In genomic region chr12:106135781-106136180, GRCh38 we compare ENCODE assay signal across 9 cellular contexts.
DNase-seq lines count a peak whose midpoint lies in the region; TF ChIP-seq lines count a peak whose summit lies in the region.
"Had no signal": no experiment of that assay in that cellular context is flagged by ENCODE, and none has a peak within 500 bp of the region (broad histone marks: within the 10 kb centered on the region; RNA-seq: fewer than 3 reads in every experiment).

No MANE protein-coding gene starts in this region.

- H3K4me3 ChIP-seq in iPS-11a (ENCODE audit: low read depth, low read length) = peak overlapping the region; percentile 10
- peak overlapping the region in 6 of 7 experiments; percentile 38 to 77 (median 63) for H3K4me3 ChIP-seq in skin epidermis
- H3K4me3 ChIP-seq: MG63 had no signal

- H3K27ac ChIP-seq in angular gyrus (ENCODE audit: low read depth, low read length) (peak overlapping the region; percentile 75), skin epidermis (peak overlapping the region in 14 of 21 experiments; percentile 20 to 98 (median 88))

- DNase-seq in HCEC 1CT (peak; percentile 9), HEK293T (ENCODE audit: extremely low spot score) (no peak)
- DNase-seq in activated T-cell treated with anti-CD3 and anti-CD28 coated beads, Interleukin-2, amount 50 U/mL, for 1 hour = no peak
- no peak for DNase-seq in activated effector memory CD4-positive, alpha-beta T cell treated with anti-CD3 and anti-CD28 coated beads, Interleukin-2, amount 50 U/mL, for 16 hours
- DNase-seq in activated CD4-positive, alpha-beta T cell treated with anti-CD3 and anti-CD28 coated beads for 4 hours = no peak

- CTCF ChIA-PET in HEK293T (lab: Yijun Ruan, JAX) = interaction anchor here (0.6 to 1.5 kb wide), 6 partner anchors 12 to 771 kb away, joined by 3 to 6 read pairs (median 3); no protein-coding TSS in a partner anchor

- POLR2A ChIA-PET in HEK293T (lab: Yijun Ruan, JAX) = no interaction called here

TF ChIP-seq in HEK293T, 16 proteins besides CTCF, POLR2A, EP300 and RAD21:
- TF ChIP-seq PKNOX1 (IDR thresholded peaks at IDR 0.05) (no peak), BHLHE40 (IDR thresholded peaks at IDR 0.05; ENCODE audit: borderline replicate concordance) (no peak), SP1 (IDR thresholded peaks at IDR 0.05) (no peak), FOXA1 (IDR thresholded peaks at IDR 0.05) (no peak), SUZ12 (IDR thresholded peaks at IDR 0.05) (no peak), FOXK2 (IDR thresholded peaks at IDR 0.05) (no peak), CTBP1 (IDR thresholded peaks at IDR 0.05; ENCODE audit: borderline replicate concordance) (no peak), LEF1 (IDR thresholded peaks at IDR 0.05; ENCODE audit: borderline replicate concordance) (no peak), L3MBTL2 (conservative IDR thresholded peaks at IDR 0.05) (no peak), HDGF (IDR thresholded peaks at IDR 0.05; ENCODE audit: borderline replicate concordance) (no peak), ARNT (IDR thresholded peaks at IDR 0.05) (no peak), TARDBP (IDR thresholded peaks at IDR 0.05) (no peak), ELF4 (IDR thresholded peaks at IDR 0.05) (no peak), FOXM1 (IDR thresholded peaks at IDR 0.05; ENCODE audit: borderline replicate concordance) (no peak)
